ENCODE assay signal across 1 cellular context in genomic region chr16:54102888-54103866, GRCh38.
TF ChIP-seq lines count a peak whose summit lies in the region.

No MANE protein-coding gene starts in this region.

TF ChIP-seq in HepG2, 621 proteins besides CTCF, POLR2A, EP300 and RAD21 (continued from another document and continues in another):
- TF ChIP-seq ZNF687 (CRISPR knock-in tag; IDR thresholded peaks at IDR 0.05) = no peak; the same call in 1 of the 2 replicates
- TF ChIP-seq ZNF674 (CRISPR knock-in tag; IDR thresholded peaks at IDR 0.05; ENCODE audit: low read depth) = no peak
- peak; percentile 91; the same call in 1 of the 2 replicates for TF ChIP-seq RERE (CRISPR knock-in tag; IDR thresholded peaks at IDR 0.05; ENCODE audit: low read depth)
- no peak for TF ChIP-seq HIC2 (CRISPR knock-in tag; IDR thresholded peaks at IDR 0.05; ENCODE audit: low read depth)
- TF ChIP-seq ZNF280D (CRISPR knock-in tag; IDR thresholded peaks at IDR 0.05) = 0 out of 2 replicates have a peak, but pooled peaks have one; percentile 49
- TF ChIP-seq ZNF142 (CRISPR knock-in tag; IDR thresholded peaks at IDR 0.05) = 0 out of 2 replicates have a peak, but pooled peaks have one; percentile 56
- TF ChIP-seq ZC3H13 (CRISPR knock-in tag; IDR thresholded peaks at IDR 0.05) = no peak
- peak; percentile 36 for TF ChIP-seq DRAP1 (CRISPR knock-in tag; IDR thresholded peaks at IDR 0.05)
- no peak for TF ChIP-seq KDM3A (CRISPR knock-in tag; IDR thresholded peaks at IDR 0.05; ENCODE audit: low read depth)
- TF ChIP-seq PHF20 (CRISPR knock-in tag; IDR thresholded peaks at IDR 0.05) = no peak
- TF ChIP-seq ZBTB38 (CRISPR knock-in tag; IDR thresholded peaks at IDR 0.05) = no peak; the same call in 1 of the 2 replicates
- no peak for TF ChIP-seq ZFP82 (CRISPR knock-in tag; IDR thresholded peaks at IDR 0.05; ENCODE audit: borderline replicate concordance)
- TF ChIP-seq MTA3 (CRISPR knock-in tag; IDR thresholded peaks at IDR 0.05) = no peak
- TF ChIP-seq ZXDC (CRISPR knock-in tag; IDR thresholded peaks at IDR 0.05) = no peak
- TF ChIP-seq CAMTA2 (CRISPR knock-in tag; IDR thresholded peaks at IDR 0.05; ENCODE audit: borderline replicate concordance) = no peak
- TF ChIP-seq HINFP (CRISPR knock-in tag; IDR thresholded peaks at IDR 0.05; ENCODE audit: low read depth) = no peak
- TF ChIP-seq CENPT (CRISPR knock-in tag; IDR thresholded peaks at IDR 0.05; ENCODE audit: low read depth) = no peak
- TF ChIP-seq ZNF883 (CRISPR knock-in tag; IDR thresholded peaks at IDR 0.05; ENCODE audit: not compliant biosample characterization) = no peak
- no peak for TF ChIP-seq MAFG (CRISPR knock-in tag; IDR thresholded peaks at IDR 0.05)
- no peak; the same call in 1 of the 2 replicates for TF ChIP-seq MYPOP (CRISPR knock-in tag; IDR thresholded peaks at IDR 0.05)
- TF ChIP-seq ZNF383 (CRISPR knock-in tag; IDR thresholded peaks at IDR 0.05; ENCODE audit: borderline replicate concordance) = no peak
- TF ChIP-seq ZFP36L2 (CRISPR knock-in tag; IDR thresholded peaks at IDR 0.05) = no peak
